14 cellular contexts compared by ENCODE assay signal in genomic region chr15:73024161-73024560, GRCh38. TPM values are rescaled to one million over a fixed set of nuclear protein-coding genes. Genes with fewer than 3 reads are reported as not detected.
A peak's percentile ranks its signal among the peaks of the same experiment; 100 is the strongest.
DNase-seq lines count a peak whose midpoint lies in the region; ATAC-seq and TF ChIP-seq lines count a peak whose summit lies in the region.
"Had no signal": no experiment of that assay in that cellular context is flagged by ENCODE, and none has a peak within 500 bp of the region (broad histone marks: within the 10 kb centered on the region; RNA-seq: fewer than 3 reads in every experiment).

No MANE protein-coding gene starts in this region.

- TF ChIP-seq POLR2A in thyroid gland (IDR thresholded peaks at IDR 0.05) (no peak), heart left ventricle (IDR thresholded peaks at IDR 0.05) (no peak)

- H3K27me3 ChIP-seq in lower lobe of right lung (ENCODE audit: low read depth) = peaks cover 5% of the 10 kb centered on the region
- no peaks in the 10 kb centered on the region for H3K27me3 ChIP-seq in thyroid gland
- H3K27me3 ChIP-seq in heart left ventricle = peaks cover 0 to 53% (median 7%) of the 10 kb centered on the region in 9 donors
- H3K27me3 ChIP-seq: BLaER1 treated with 17β-estradiol and CSF1 and Interleukin-3, amounts not matched to agents 10 nM and 100 nM had no signal

- DNase-seq in NCI-H2029 treated with DMSO at 0.1 percent for 48 hours (lab: John Stamatoyannopoulos, UW) = peak; percentile 65
- no peak for DNase-seq in NCI-H2029 (lab: John Stamatoyannopoulos, UW)
- DNase-seq in lower lobe of right lung = peak; percentile 59
- peak; percentile 43 to 53 for DNase-seq in thyroid gland
- DNase-seq in ACHN = no peak
- DNase-seq in heart left ventricle = no peak
- DNase-seq in RPMI8226 = no peak
- DNase-seq: 8988T; CD4-positive, CD25-positive, alpha-beta regulatory T cell; DMS79; HCEC 1CT; HFFc6 had no signal

- H3K27ac ChIP-seq in lower lobe of right lung = no peak overlapping the region
- no peak overlapping the region for H3K27ac ChIP-seq in thyroid gland
- no peak overlapping the region for H3K27ac ChIP-seq in heart left ventricle
- H3K27ac ChIP-seq: BLaER1 treated with 17β-estradiol and CSF1 and Interleukin-3, amounts not matched to agents 10 nM and 100 nM had no signal

- in situ Hi-C loops in ACHN (cut with HindIII; ENCODE audit: low pct_ligation_motif_present, low pct_unique_long_range_greater_than_20kb, low sequenced_read_pairs) = no loop called here

- H3K36me3 ChIP-seq in lower lobe of right lung (no peaks in the 10 kb centered on the region), thyroid gland (no peaks in the 10 kb centered on the region), heart left ventricle (no peaks in the 10 kb centered on the region)
- H3K36me3 ChIP-seq: BLaER1 treated with 17β-estradiol and CSF1 and Interleukin-3, amounts not matched to agents 10 nM and 100 nM had no signal

- H3K4me1 ChIP-seq in lower lobe of right lung (peaks cover under 1% of the 10 kb centered on the region), thyroid gland (peaks cover 0 to 4% of the 10 kb centered on the region in 2 donors), heart left ventricle (no peaks in the 10 kb centered on the region)

- H3K4me3 ChIP-seq in lower lobe of right lung (no peak overlapping the region), thyroid gland (replicated peaks in 1 of 3) (no peak overlapping the region), heart left ventricle (no peak overlapping the region)
- H3K4me3 ChIP-seq: BLaER1 treated with 17β-estradiol and CSF1 and Interleukin-3, amounts not matched to agents 10 nM and 100 nM; GM12878 had no signal

- ATAC-seq in lower lobe of right lung (peak; percentile 83 to 84), heart left ventricle (no peak)
- ATAC-seq: GM12878 had no signal

- TF ChIP-seq CTCF in lower lobe of right lung (IDR thresholded peaks at IDR 0.05) (no peak), thyroid gland (IDR thresholded peaks at IDR 0.05) (no peak), heart left ventricle (IDR thresholded peaks at IDR 0.05) (no peak)

- H3K9me3 ChIP-seq in lower lobe of right lung (no peaks in the 10 kb centered on the region), thyroid gland (no peaks in the 10 kb centered on the region), heart left ventricle (no peaks in the 10 kb centered on the region)
- H3K9me3 ChIP-seq: BLaER1 treated with 17β-estradiol and CSF1 and Interleukin-3, amounts not matched to agents 10 nM and 100 nM had no signal

- intact Hi-C loops in lower lobe of right lung (cut with DNase I) (no loop called here), thyroid gland (cut with DNase I) (no loop called here), heart left ventricle (cut with DNase I) (no loop called here)

- WGBS in thyroid gland, 2 donors = 40 to 48% methylated on average over 4 of the region's 4 CpGs
- WGBS in heart left ventricle, 4 donors = 89 to 96% (median 92%) methylated on average over 4 of the region's 4 CpGs

RNA-seq across cellular contexts. Expression of gene NEO1, which starts 28.1 kb away (rescaled TPM):
- total RNA-seq in lower lobe of right lung (37.8 TPM), thyroid gland (10 to 100 TPM; 27.1 to 39.6 (median 28.8) TPM), heart left ventricle (10 to 100 TPM; 10.7 to 31.5 (median 13.5) TPM)
- polyA plus RNA-seq in heart left ventricle = 1 to 10 TPM; 4.4 to 6.6 TPM

Comparison
In these comparisons a context has a peak if more than half of its experiments do, and no peak if none do; other contexts are left out.
1. DNase-seq: peak in NCI-H2029 treated with DMSO at 0.1 percent for 48 hours (single experiment), lower lobe of right lung (single experiment) and thyroid gland (2 of 2); none in NCI-H2029 (single experiment), ACHN (single experiment), heart left ventricle (0 of 5) and RPMI8226 (single experiment).
2. ATAC-seq: peak in lower lobe of right lung (2 of 2); none in heart left ventricle (0 of 4).